In the genomic region with DNA sequence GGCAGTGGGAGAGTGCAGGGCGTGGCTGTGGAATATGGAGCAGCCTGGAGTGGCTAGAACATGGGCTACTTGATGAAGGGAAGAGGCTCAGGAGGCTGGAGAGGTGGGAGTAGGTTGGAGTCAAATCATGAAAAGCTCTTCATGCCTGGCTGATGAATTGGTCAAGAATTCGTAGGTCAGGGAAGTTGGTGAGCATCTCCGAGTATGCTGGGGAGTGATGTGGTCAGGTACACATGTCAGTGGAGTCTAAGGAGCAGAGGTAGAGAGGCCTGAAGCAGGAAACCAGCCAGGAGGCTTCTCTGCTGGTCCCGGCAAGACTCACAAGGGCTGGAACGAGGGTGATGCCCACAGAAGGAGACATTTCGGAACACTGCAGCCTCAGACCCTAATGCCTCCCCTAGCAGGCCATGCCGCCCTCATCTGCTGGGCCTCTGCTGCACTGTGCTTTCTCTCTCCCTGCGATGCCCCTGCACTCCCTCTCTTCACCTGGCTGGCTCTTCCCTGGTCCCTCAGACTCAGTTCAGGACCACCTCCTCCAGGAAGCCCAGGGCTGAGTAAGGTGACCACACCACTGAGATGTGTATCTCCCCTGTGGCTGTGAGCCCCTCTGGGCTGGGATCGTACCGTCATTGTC, we compare ENCODE assay signal across 23 cellular contexts. TPM values are rescaled to one million over a fixed set of nuclear protein-coding genes. Genes with fewer than 3 reads are reported as not detected.
DNase-seq lines count a peak whose midpoint lies in the region; ATAC-seq and TF ChIP-seq lines count a peak whose summit lies in the region.
"Had no signal": no experiment of that assay in that cellular context is flagged by ENCODE, and none has a peak within 500 bp of the region (broad histone marks: within the 10 kb centered on the region; RNA-seq: fewer than 3 reads in every experiment).

No MANE protein-coding gene starts in this region.

- no peak for DNase-seq in cardiac muscle cell (ENCODE audit: low read depth in 1 of 2, low spot score in 1 of 2)
- DNase-seq in left ventricle myocardium superior = no peak
- DNase-seq in body of pancreas = no peak
- DNase-seq in neuronal stem cell (ENCODE audit: low spot score) = no peak
- DNase-seq in type B pancreatic cell (ENCODE audit: extremely low spot score, unreplicated experiment) = no peak
- no peak for DNase-seq in DMS 273 treated with DMSO at 0.1 percent for 48 hours (lab: John Stamatoyannopoulos, UW)
- no peak for DNase-seq in stomach
- DNase-seq: 8988T; DND-41; MM.1S; NCI-H1092; NCI-H146; NCI-H2029 treated with DMSO at 0.1 percent for 48 hours; NCI-H2171; NCI-H446; NCI-H69; NK-92 treated with Interleukin-12 subunit alpha and Interleukin-12 subunit beta, amount 100 ng/mL, for 24 hours; Peyer's patch had no signal

- TF ChIP-seq EP300 in stomach (IDR thresholded peaks at IDR 0.05) = no peak

- H3K4me1 Mint-ChIP-seq in type B pancreatic cell (ENCODE audit: unreplicated experiment) = no peaks in the 10 kb centered on the region
- H3K4me1 Mint-ChIP-seq: B cell had no signal

- no peak overlapping the region for H3K9ac ChIP-seq in neuronal stem cell (ENCODE audit: low read depth, low read length, poor library complexity)

- H3K79me1 ChIP-seq in neuronal stem cell (ENCODE audit: low read depth, low read length) = no peaks in the 10 kb centered on the region

- no peak overlapping the region for H2AFZ ChIP-seq in neuronal stem cell (ENCODE audit: low read length)

- no peak overlapping the region for H4K91ac ChIP-seq in neuronal stem cell (ENCODE audit: low read depth, low read length, poor library complexity)

- H2BK15ac ChIP-seq in neuronal stem cell (ENCODE audit: low read length) = no peak overlapping the region

- H3K27me3 ChIP-seq in cardiac muscle cell = no peaks in the 10 kb centered on the region
- no peaks in the 10 kb centered on the region for H3K27me3 ChIP-seq in body of pancreas
- peaks cover 0 to 5% (median 3%) of the 10 kb centered on the region in 3 experiments for H3K27me3 ChIP-seq in neuronal stem cell (ENCODE audit: control insufficient read depth in 3 of 3, insufficient read depth in 3 of 3, low read depth in 1 of 3, low read length in 3 of 3)
- H3K27me3 ChIP-seq in stomach = no peaks in the 10 kb centered on the region
- H3K27me3 ChIP-seq: Peyer's patch had no signal

- no peak for ATAC-seq in left ventricle myocardium superior
- ATAC-seq in body of pancreas = no peak
- no peak for ATAC-seq in HG03342 (IDR thresholded peaks at IDR 0.05; ENCODE audit: unreplicated experiment)

- H3K4me3 ChIP-seq in cardiac muscle cell (no peak overlapping the region), body of pancreas (no peak overlapping the region), neuronal stem cell (ENCODE audit: low read length in 2 of 2) (no peak overlapping the region), stomach (no peak overlapping the region)
- H3K4me3 ChIP-seq: HAP-1, Peyer's patch had no signal

- H3K27ac Mint-ChIP-seq in type B pancreatic cell = peak overlapping the region; percentile 6
- H3K27ac Mint-ChIP-seq: B cell had no signal

- H3K18ac ChIP-seq in neuronal stem cell (ENCODE audit: low read length) = peak overlapping the region; percentile 60

- no peak overlapping the region for H2BK5ac ChIP-seq in neuronal stem cell (ENCODE audit: low read length)

- intact Hi-C loops in left ventricle myocardium superior (cut with micrococcal nuclease) (no loop called here), body of pancreas (cut with DNase I) (no loop called here), stomach (cut with DNase I; ENCODE audit: low total_unique reads) (no loop called here)

- peaks cover 14% of the 10 kb centered on the region for H3K4me1 ChIP-seq in cardiac muscle cell (ENCODE audit: low read depth)
- peaks cover 23% of the 10 kb centered on the region for H3K4me1 ChIP-seq in body of pancreas
- H3K4me1 ChIP-seq in neuronal stem cell (ENCODE audit: control insufficient read depth in 2 of 2, insufficient read depth in 1 of 2, low read depth in 1 of 2, low read length in 2 of 2) = peaks cover 0 to 8% of the 10 kb centered on the region in 2 donors
- peaks cover 0 to 21% (median 8%) of the 10 kb centered on the region in 4 donors for H3K4me1 ChIP-seq in stomach
- H3K4me1 ChIP-seq: HAP-1 had no signal

- H4K8ac ChIP-seq in neuronal stem cell (ENCODE audit: low read depth, low read length) = no peak overlapping the region

- H3K27ac ChIP-seq in cardiac muscle cell = peak overlapping the region; percentile 81
- H3K27ac ChIP-seq in body of pancreas = peak overlapping the region; percentile 59 to 73 (median 64)
- H3K27ac ChIP-seq in neuronal stem cell (replicated peaks; ENCODE audit: low read length) = no peak overlapping the region
- H3K27ac ChIP-seq in stomach = no peak overlapping the region
- H3K27ac ChIP-seq: Peyer's patch had no signal

- no peaks in the 10 kb centered on the region for H3K9me3 ChIP-seq in cardiac muscle cell (ENCODE audit: low read depth)
- H3K9me3 ChIP-seq in body of pancreas = no peaks in the 10 kb centered on the region
- H3K9me3 ChIP-seq in neuronal stem cell (replicated peaks in 1 of 2; ENCODE audit: control insufficient read depth in 2 of 2, insufficient read depth in 1 of 2, low read depth in 1 of 2, low read length in 2 of 2) = no peaks in the 10 kb centered on the region
- peaks cover 0 to 6% (median 3%) of the 10 kb centered on the region in 4 donors for H3K9me3 ChIP-seq in stomach
- H3K9me3 ChIP-seq: HAP-1, Peyer's patch had no signal

- no peak overlapping the region for H3K23ac ChIP-seq in neuronal stem cell (ENCODE audit: low read depth, low read length, poor library complexity)

- peaks cover 9% of the 10 kb centered on the region for H3K36me3 ChIP-seq in cardiac muscle cell
- no peaks in the 10 kb centered on the region for H3K36me3 ChIP-seq in body of pancreas (replicated peaks in 1 of 2; ENCODE audit: insufficient read depth in 1 of 2, low read depth in 2 of 2)
- no peaks in the 10 kb centered on the region for H3K36me3 ChIP-seq in neuronal stem cell (replicated peaks in 1 of 2; ENCODE audit: control insufficient read depth in 2 of 2, insufficient read depth in 2 of 2, low read length in 2 of 2)
- peaks cover 0 to 19% (median 6%) of the 10 kb centered on the region in 4 donors for H3K36me3 ChIP-seq in stomach
- H3K36me3 ChIP-seq: HAP-1, Peyer's patch had no signal

- 92 to 99% methylated on average over 10 of the region's 10 CpGs for WGBS in body of pancreas, 2 donors
- no CpG with 5 or more reads among the region's 10 CpGs for WGBS in neuronal stem cell (ENCODE audit: extremely low coverage in 2 of 2, insufficient read length in 2 of 2, insufficient replicate concordance in 1 of 2), 2 donors
- WGBS in stomach, 5 donors = 89 to 97% (median 94%) methylated on average over 10 of the region's 10 CpGs

- peaks cover 4% of the 10 kb centered on the region for H3K27me3 Mint-ChIP-seq in type B pancreatic cell

- H2AK5ac ChIP-seq in neuronal stem cell (ENCODE audit: low read depth, low read length) = peak overlapping the region; percentile 70

- H3K14ac ChIP-seq in neuronal stem cell (ENCODE audit: low read length) = no peak overlapping the region

- no peak overlapping the region for H3K4me3 Mint-ChIP-seq in type B pancreatic cell
- H3K4me3 Mint-ChIP-seq: B cell had no signal

- H3K4ac ChIP-seq in neuronal stem cell (ENCODE audit: low read length) = no peak overlapping the region

- no peak for TF ChIP-seq POLR2A in body of pancreas (IDR thresholded peaks at IDR 0.05)
- TF ChIP-seq POLR2A in stomach (IDR thresholded peaks at IDR 0.05) = no peak

- no peak for TF ChIP-seq CTCF in cardiac muscle cell (IDR thresholded peaks at IDR 0.05; ENCODE audit: low read depth, low read length)
- TF ChIP-seq CTCF in body of pancreas (IDR thresholded peaks at IDR 0.05) = no peak
- no peak for TF ChIP-seq CTCF in type B pancreatic cell (conservative IDR thresholded peaks at IDR 0.05)
- TF ChIP-seq CTCF in stomach (IDR thresholded peaks at IDR 0.05) = no peak

- H2BK12ac ChIP-seq in neuronal stem cell (ENCODE audit: low read length) = no peak overlapping the region

- H2BK120ac ChIP-seq in neuronal stem cell (ENCODE audit: low read depth, low read length) = no peak overlapping the region

- no peak overlapping the region for H3K4me2 ChIP-seq in neuronal stem cell (ENCODE audit: insufficient read depth, low read length, poor library complexity, severe bottlenecking)

- H3K9me3 Mint-ChIP-seq in type B pancreatic cell = no peaks in the 10 kb centered on the region

- H3K36me3 Mint-ChIP-seq in type B pancreatic cell = no peaks in the 10 kb centered on the region

RNA-seq across cellular contexts. Expression of gene TMOD1, which starts 33.6 kb away (rescaled TPM):
- total RNA-seq in cardiac muscle cell (61.4 and 75.7 TPM in 2 replicates), left ventricle myocardium superior (205 TPM), body of pancreas (10 to 100 TPM in 1 of 2 donors, 1 to 10 TPM in 1; 9.2 to 16.1 TPM), type B pancreatic cell (ENCODE audit: low replicate concordance) (10.5 and 12.9 TPM in 2 replicates), stomach (10 to 100 TPM in 2 of 5 donors, 1 to 10 TPM in 3; 4.6 to 34.8 (median 9.6) TPM)
- polyA plus RNA-seq in cardiac muscle cell (168 and 219 TPM in 2 replicates), stomach (10 to 100 TPM in 2 of 3 donors, 1 to 10 TPM in 1; 4.9 to 13.0 (median 12.8) TPM)
- 0.15 TPM for polyA plus RNA-seq in neuronal stem cell (2013, experiment 1 of 2)
- 0.21 TPM for polyA plus RNA-seq in neuronal stem cell (2013, experiment 2 of 2)
- total RNA-seq: G401, LHCN-M2 had no signal

Comparison
In these comparisons a context has a peak if more than half of its experiments do, and no peak if none do; other contexts are left out.
1. H3K27ac ChIP-seq: peak in cardiac muscle cell (single experiment) and body of pancreas (4 of 4); none in neuronal stem cell (single experiment) and stomach (0 of 5).